In genomic region chr18:8967573-8967972, GRCh38 we compare ENCODE assay signal across 21 cellular contexts.
DNase-seq lines count a peak whose midpoint lies in the region; ATAC-seq and TF ChIP-seq lines count a peak whose summit lies in the region.
"Had no signal": no experiment of that assay in that cellular context is flagged by ENCODE, and none has a peak within 500 bp of the region (broad histone marks: within the 10 kb centered on the region; RNA-seq: fewer than 3 reads in every experiment).

No MANE protein-coding gene starts in this region.

- H3K27ac Mint-ChIP-seq in activated CD4-positive, alpha-beta T cell treated with anti-CD3 and anti-CD28 coated beads, Interleukin-2, amount 10 ng/mL, durations not matched to agents 7 days and 5 days: no peak overlapping the region
- H3K27ac Mint-ChIP-seq: CD4-positive, alpha-beta T cell; T-helper 17 cell had no signal

- H3K4me1 ChIP-seq in adrenal gland (replicated peaks in 1 of 2): no peaks in the 10 kb centered on the region

- TF ChIP-seq CTCF in GM12864 (IDR thresholded peaks at IDR 0.05; ENCODE audit: low read depth, low read length, missing control alignments): no peak
- TF ChIP-seq CTCF in coronary artery (IDR thresholded peaks at IDR 0.05): no peak
- no peak for TF ChIP-seq CTCF in adrenal gland (IDR thresholded peaks at IDR 0.05)

- DNase-seq in GM12864 (ENCODE audit: low read depth) (peak; percentile 24), coronary artery (ENCODE audit: low spot score) (peak; percentile 14), adrenal gland (no peak), NCI-H128 (lab: John Stamatoyannopoulos, UW; ENCODE audit: unreplicated experiment) (no peak)
- DNase-seq in activated CD4-positive, alpha-beta T cell treated with anti-CD3 and anti-CD28 coated beads, Interleukin-2, amount 10 ng/mL, durations not matched to agents 7 days and 5 days: no peak
- no peak for DNase-seq in activated T-cell treated with anti-CD3 and anti-CD28 coated beads, Interleukin-2, amount 50 U/mL, for 48 hours
- DNase-seq: Caco-2; CD4-positive, alpha-beta T cell; GDM1; H9; NCI-H1105 treated with DMSO at 0.1 percent for 48 hours; NCI-H1694 treated with DMSO at 0.1 percent for 48 hours; NCI-H2107; NCI-H2227 treated with DMSO at 0.1 percent for 48 hours; NCI-H524; T-helper 17 cell had no signal

- no peaks in the 10 kb centered on the region for H3K9me3 ChIP-seq in adrenal gland (replicated peaks in 1 of 3)
- H3K9me3 ChIP-seq: Caco-2, SJSA1 had no signal

- ATAC-seq in GM19351 (IDR thresholded peaks at IDR 0.05; ENCODE audit: unreplicated experiment) (peak; percentile 65), HG03066 (IDR thresholded peaks at IDR 0.05; ENCODE audit: low read depth, unreplicated experiment) (peak; percentile 81)
- ATAC-seq: GM12878, Panc1, T-helper 17 cell had no signal

- no peak for TF ChIP-seq POLR2A in adrenal gland (IDR thresholded peaks at IDR 0.05)

- no peaks in the 10 kb centered on the region for H3K36me3 ChIP-seq in adrenal gland (replicated peaks in 1 of 2)
- H3K36me3 ChIP-seq: SJSA1 had no signal

- no peak overlapping the region for H3K4me3 Mint-ChIP-seq in activated CD4-positive, alpha-beta T cell treated with anti-CD3 and anti-CD28 coated beads, Interleukin-2, amount 10 ng/mL, durations not matched to agents 7 days and 5 days
- H3K4me3 Mint-ChIP-seq: CD4-positive, alpha-beta T cell; H9; T-helper 17 cell had no signal

- H3K4me3 ChIP-seq in GM12864 (ENCODE audit: low read depth, low read length) (no peak overlapping the region), coronary artery (no peak overlapping the region), adrenal gland (no peak overlapping the region)
- H3K4me3 ChIP-seq: GM12878, SJSA1 had no signal

- POLR2A ChIA-PET in activated CD4-positive, alpha-beta T cell treated with anti-CD3 and anti-CD28 coated beads, Interleukin-2, amount 10 ng/mL, durations not matched to agents 7 days and 5 days (lab: Charles Lee): no interaction called here

- H3K27ac ChIP-seq in coronary artery: no peak overlapping the region
- H3K27ac ChIP-seq in adrenal gland: no peak overlapping the region
- H3K27ac ChIP-seq: SJSA1 had no signal

- peaks cover 2% of the 10 kb centered on the region for H3K27me3 Mint-ChIP-seq in activated CD4-positive, alpha-beta T cell treated with anti-CD3 and anti-CD28 coated beads, Interleukin-2, amount 10 ng/mL, durations not matched to agents 7 days and 5 days

- 87 to 96% (median 88%) methylated on average over 6 of the region's 6 CpGs for WGBS in adrenal gland, 4 donors

- no peaks in the 10 kb centered on the region for H3K9me3 Mint-ChIP-seq in activated CD4-positive, alpha-beta T cell treated with anti-CD3 and anti-CD28 coated beads, Interleukin-2, amount 10 ng/mL, durations not matched to agents 7 days and 5 days
- H3K9me3 Mint-ChIP-seq: CD4-positive, alpha-beta T cell had no signal

- no peaks in the 10 kb centered on the region for H3K27me3 ChIP-seq in adrenal gland
- H3K27me3 ChIP-seq: SJSA1 had no signal

- no peaks in the 10 kb centered on the region for H3K36me3 Mint-ChIP-seq in activated CD4-positive, alpha-beta T cell treated with anti-CD3 and anti-CD28 coated beads, Interleukin-2, amount 10 ng/mL, durations not matched to agents 7 days and 5 days (ENCODE audit: low read depth)

- CTCF ChIA-PET in activated CD4-positive, alpha-beta T cell treated with anti-CD3 and anti-CD28 coated beads, Interleukin-2, amount 10 ng/mL, durations not matched to agents 7 days and 5 days (lab: Charles Lee): no interaction called here

- intact Hi-C loops in adrenal gland (cut with DNase I): no loop called here

- H3K4me1 Mint-ChIP-seq in activated CD4-positive, alpha-beta T cell treated with anti-CD3 and anti-CD28 coated beads, Interleukin-2, amount 10 ng/mL, durations not matched to agents 7 days and 5 days: no peaks in the 10 kb centered on the region
- H3K4me1 Mint-ChIP-seq: T-helper 17 cell had no signal

Comparison
In these comparisons a context has a peak if more than half of its experiments do, and no peak if none do; other contexts are left out.
1. DNase-seq: peak in GM12864 (single experiment) and coronary artery (single experiment); none in activated CD4-positive, alpha-beta T cell treated with anti-CD3 and anti-CD28 coated beads, Interleukin-2, amount 10 ng/mL, durations not matched to agents 7 days and 5 days (single experiment), activated T-cell treated with anti-CD3 and anti-CD28 coated beads, Interleukin-2, amount 50 U/mL, for 48 hours (0 of 2), adrenal gland (0 of 7) and NCI-H128 (single experiment).